Comparison of ENCODE assay signal across 1 cellular context in the genomic region with DNA sequence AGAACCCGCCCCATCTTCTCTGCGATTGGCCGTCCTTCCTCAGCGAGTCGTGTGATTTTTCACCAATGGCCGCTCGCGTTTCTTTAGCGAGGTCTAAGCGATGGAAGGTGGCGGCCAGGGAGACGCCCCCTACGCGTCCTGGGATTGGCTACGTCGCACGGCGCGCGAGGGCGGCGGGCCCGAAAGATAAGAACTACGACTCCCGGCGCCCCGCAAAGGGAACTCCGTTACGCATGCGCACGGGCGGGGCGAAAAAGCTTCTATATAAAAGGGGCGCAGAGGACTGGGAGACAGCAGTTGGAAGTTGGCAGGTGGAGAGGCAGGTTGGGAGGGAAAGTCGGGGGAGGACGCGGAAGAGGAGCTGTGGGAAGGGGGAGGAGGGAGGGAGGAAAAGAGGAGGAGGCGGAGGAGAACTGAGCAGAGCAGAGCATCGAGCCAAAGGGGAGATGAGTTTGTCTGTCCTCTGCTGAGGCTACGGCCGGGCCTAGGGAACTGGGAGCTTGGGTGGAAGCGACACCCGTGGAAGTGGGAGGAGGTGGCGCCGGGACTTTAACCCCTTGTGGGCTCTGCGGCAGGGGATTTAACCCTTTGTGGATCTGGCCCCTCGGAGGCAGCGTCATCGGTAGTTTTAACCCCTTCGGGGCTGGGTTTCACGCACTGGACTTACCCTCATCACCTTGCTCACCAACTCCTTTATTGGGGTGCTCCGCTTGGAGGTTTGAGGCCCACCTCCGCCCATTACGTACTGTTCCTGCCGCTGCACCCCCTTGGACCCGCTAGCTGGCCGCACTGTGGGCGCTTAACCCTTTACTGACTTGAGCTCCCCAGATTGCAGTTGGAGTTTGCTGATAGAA.
A peak's percentile ranks its signal among the peaks of the same experiment; 100 is the strongest.
TF ChIP-seq lines count a peak whose summit lies in the region.

TSS of gene HEXIM1 (plus strand) at position 293 of the 854 bp plus-strand sequence. CDS start 716 bp downstream, outside the sequence.

TF ChIP-seq in H1, 55 proteins besides CTCF, POLR2A, EP300 and RAD21 (continued from another document):
- TF ChIP-seq CREB1 (IDR thresholded peaks at IDR 0.05) (peak; percentile 81), KDM1A (IDR thresholded peaks at IDR 0.05; ENCODE audit: borderline replicate concordance, low read length) (0 out of 2 replicates have a peak, but pooled peaks have one; percentile 20)
